In the genomic region with DNA sequence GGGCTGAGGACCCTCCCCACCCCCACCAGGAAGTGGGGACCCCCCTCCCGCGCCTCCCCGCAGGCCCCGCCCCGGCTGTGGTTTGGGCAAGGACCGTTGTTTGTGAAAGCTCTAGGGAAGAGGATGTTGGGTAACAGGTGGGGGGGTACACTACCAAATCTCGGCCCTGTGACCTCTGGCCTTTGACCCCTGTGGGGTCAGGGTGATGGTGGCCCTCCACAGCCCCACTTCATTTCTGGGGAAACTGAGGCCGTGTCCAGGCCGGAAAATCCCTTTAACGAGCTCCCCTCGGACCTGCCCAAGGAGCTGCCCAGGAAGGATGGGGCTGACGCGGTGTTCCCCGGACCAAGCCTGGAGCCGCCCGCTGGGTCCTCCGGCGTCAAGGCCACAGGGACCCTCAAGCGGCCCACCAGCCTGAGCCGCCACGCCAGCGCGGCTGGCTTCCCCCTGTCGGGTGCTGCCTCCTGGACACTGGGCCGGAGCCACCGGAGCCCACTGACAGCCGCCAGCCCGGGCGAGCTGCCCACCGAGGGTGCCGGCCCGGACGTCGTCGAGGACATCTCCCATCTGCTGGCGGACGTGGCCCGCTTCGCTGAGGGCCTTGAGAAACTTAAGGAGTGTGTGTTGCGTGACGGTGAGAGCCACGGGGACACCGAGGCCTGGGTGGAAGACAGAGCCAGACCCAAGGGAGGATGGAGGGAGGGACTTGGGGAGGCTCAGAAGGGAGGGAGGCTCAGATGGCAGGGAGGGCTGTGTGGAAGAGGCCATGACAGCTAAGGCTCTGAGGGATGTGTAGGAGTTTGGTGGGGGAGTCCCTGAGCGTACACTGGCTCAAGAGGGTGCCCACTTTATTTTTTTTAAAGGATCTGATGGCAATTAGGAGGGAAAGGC, we compare ENCODE assay signal across 1 cellular context.
TF ChIP-seq lines count a peak whose summit lies in the region.

No MANE protein-coding gene starts in this region.

TF ChIP-seq in K562, 482 proteins besides CTCF, POLR2A, EP300 and RAD21 (continued from another document and continues in another):
- TF ChIP-seq ZBTB33 (CRISPR knock-in tag; IDR thresholded peaks at IDR 0.05) (peak; percentile 62), KDM4B (IDR thresholded peaks at IDR 0.05; ENCODE audit: borderline replicate concordance in 2 of 2, low read depth in 1 of 2) (no peak), FOXJ2 (tag; IDR thresholded peaks at IDR 0.05) (no peak), ASH1L (IDR thresholded peaks at IDR 0.05; ENCODE audit: borderline replicate concordance, low read depth, partially characterized antibody) (no peak), JUNB (CRISPR knock-in tag; conservative IDR thresholded peaks at IDR 0.05) (no peak), ZNF280B (CRISPR knock-in tag; IDR thresholded peaks at IDR 0.05) (no peak), ZNF695 (CRISPR knock-in tag; IDR thresholded peaks at IDR 0.05) (no peak), NELFE (IDR thresholded peaks at IDR 0.05; ENCODE audit: insufficient read depth, insufficient read length) (no peak), C11orf30 (IDR thresholded peaks at IDR 0.05; ENCODE audit: low read depth) (no peak), SMAD2 (IDR thresholded peaks at IDR 0.05; ENCODE audit: low read depth, low read length) (no peak), NFATC3 (IDR thresholded peaks at IDR 0.05) (no peak), SRF (CRISPR knock-in tag; IDR thresholded peaks at IDR 0.05) (no peak), CEBPB (tag; IDR thresholded peaks at IDR 0.05) (0 out of 2 replicates have a peak, but pooled peaks have one; percentile 19), MCM5 (IDR thresholded peaks at IDR 0.05; ENCODE audit: low read depth) (no peak), RBM15 (IDR thresholded peaks at IDR 0.05; ENCODE audit: insufficient read depth, low read length) (no peak), NR2F6 (CRISPR knock-in tag; IDR thresholded peaks at IDR 0.05) (peak; percentile 84; the same call in 1 of the 2 replicates), TCF7 (IDR thresholded peaks at IDR 0.05; ENCODE audit: borderline replicate concordance) (no peak), ERF (CRISPR knock-in tag; IDR thresholded peaks at IDR 0.05) (no peak), MAFF (IDR thresholded peaks at IDR 0.05; ENCODE audit: low read length) (no peak), NR2C1 (IDR thresholded peaks at IDR 0.05) (peak; percentile 97), NR2C1 (tag; IDR thresholded peaks at IDR 0.05) (peak; percentile 98), ZNF830 (CRISPR knock-in tag; IDR thresholded peaks at IDR 0.05) (no peak), ZBTB26 (CRISPR knock-in tag; IDR thresholded peaks at IDR 0.05) (no peak), ZNF740 (CRISPR knock-in tag; IDR thresholded peaks at IDR 0.05) (peak; percentile 97), ZNF740 (tag; IDR thresholded peaks at IDR 0.05) (peak in 1 of 2 experiments; percentile 83; a peak in 2 of 4 replicates), E2F8 (IDR thresholded peaks at IDR 0.05; ENCODE audit: low read depth, partially characterized antibody) (no peak), ZNF212 (CRISPR knock-in tag; IDR thresholded peaks at IDR 0.05) (no peak), EHMT2 (IDR thresholded peaks at IDR 0.05) (no peak), KDM1A (IDR thresholded peaks at IDR 0.05) (peak; percentile 97), TFE3 (CRISPR knock-in tag; IDR thresholded peaks at IDR 0.05) (no peak), PRMT5 (CRISPR knock-in tag; IDR thresholded peaks at IDR 0.05) (no peak), ZNF76 (CRISPR knock-in tag; IDR thresholded peaks at IDR 0.05; ENCODE audit: borderline replicate concordance) (no peak), IFI16 (CRISPR knock-in tag; IDR thresholded peaks at IDR 0.05) (no peak), CEBPG (CRISPR knock-in tag; IDR thresholded peaks at IDR 0.05) (peak; percentile 42; the same call in 1 of the 2 replicates), CEBPG (tag; conservative IDR thresholded peaks at IDR 0.05 in 1 of 2, IDR thresholded peaks at IDR 0.05 in 1 of 2) (peak in 1 of 2 experiments; percentile 5; a peak in 1 of 4 replicates), ARID1B (IDR thresholded peaks at IDR 0.05) (no peak), WHSC1 (IDR thresholded peaks at IDR 0.05; ENCODE audit: low read length) (no peak), EGR1 (conservative IDR thresholded peaks at IDR 0.05) (no peak), RUNX1 (IDR thresholded peaks at IDR 0.05; ENCODE audit: low read depth) (no peak), BACH1 (tag; IDR thresholded peaks at IDR 0.05) (no peak), NCOA2 (IDR thresholded peaks at IDR 0.05; ENCODE audit: partially characterized antibody in 2 of 2) (no peak), SRSF7 (optimal IDR thresholded peaks at IDR 0.05; ENCODE audit: low read depth, low read length) (no peak), NFRKB (IDR thresholded peaks at IDR 0.05; ENCODE audit: low read depth) (no peak), NCOA4 (IDR thresholded peaks at IDR 0.05; ENCODE audit: partially characterized antibody) (no peak), ZNF431 (CRISPR knock-in tag; IDR thresholded peaks at IDR 0.05) (no peak), IRF1 (CRISPR knock-in tag; IDR thresholded peaks at IDR 0.05; ENCODE audit: borderline replicate concordance) (no peak), MTA2 (IDR thresholded peaks at IDR 0.05; ENCODE audit: low read depth) (0 out of 2 replicates have a peak, but pooled peaks have one; percentile 33)
- TF ChIP-seq, protein P1, sequence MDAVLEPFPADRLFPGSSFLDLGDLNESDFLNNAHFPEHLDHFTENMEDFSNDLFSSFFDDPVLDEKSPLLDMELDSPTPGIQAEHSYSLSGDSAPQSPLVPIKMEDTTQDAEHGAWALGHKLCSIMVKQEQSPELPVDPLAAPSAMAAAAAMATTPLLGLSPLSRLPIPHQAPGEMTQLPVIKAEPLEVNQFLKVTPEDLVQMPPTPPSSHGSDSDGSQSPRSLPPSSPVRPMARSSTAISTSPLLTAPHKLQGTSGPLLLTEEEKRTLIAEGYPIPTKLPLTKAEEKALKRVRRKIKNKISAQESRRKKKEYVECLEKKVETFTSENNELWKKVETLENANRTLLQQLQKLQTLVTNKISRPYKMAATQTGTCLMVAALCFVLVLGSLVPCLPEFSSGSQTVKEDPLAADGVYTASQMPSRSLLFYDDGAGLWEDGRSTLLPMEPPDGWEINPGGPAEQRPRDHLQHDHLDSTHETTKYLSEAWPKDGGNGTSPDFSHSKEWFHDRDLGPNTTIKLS (IDR thresholded peaks at IDR 0.05; ENCODE audit: borderline replicate concordance, low read depth), result no peak
- TF ChIP-seq, protein P2, sequence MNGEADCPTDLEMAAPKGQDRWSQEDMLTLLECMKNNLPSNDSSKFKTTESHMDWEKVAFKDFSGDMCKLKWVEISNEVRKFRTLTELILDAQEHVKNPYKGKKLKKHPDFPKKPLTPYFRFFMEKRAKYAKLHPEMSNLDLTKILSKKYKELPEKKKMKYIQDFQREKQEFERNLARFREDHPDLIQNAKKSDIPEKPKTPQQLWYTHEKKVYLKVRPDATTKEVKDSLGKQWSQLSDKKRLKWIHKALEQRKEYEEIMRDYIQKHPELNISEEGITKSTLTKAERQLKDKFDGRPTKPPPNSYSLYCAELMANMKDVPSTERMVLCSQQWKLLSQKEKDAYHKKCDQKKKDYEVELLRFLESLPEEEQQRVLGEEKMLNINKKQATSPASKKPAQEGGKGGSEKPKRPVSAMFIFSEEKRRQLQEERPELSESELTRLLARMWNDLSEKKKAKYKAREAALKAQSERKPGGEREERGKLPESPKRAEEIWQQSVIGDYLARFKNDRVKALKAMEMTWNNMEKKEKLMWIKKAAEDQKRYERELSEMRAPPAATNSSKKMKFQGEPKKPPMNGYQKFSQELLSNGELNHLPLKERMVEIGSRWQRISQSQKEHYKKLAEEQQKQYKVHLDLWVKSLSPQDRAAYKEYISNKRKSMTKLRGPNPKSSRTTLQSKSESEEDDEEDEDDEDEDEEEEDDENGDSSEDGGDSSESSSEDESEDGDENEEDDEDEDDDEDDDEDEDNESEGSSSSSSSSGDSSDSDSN (IDR thresholded peaks at IDR 0.05; ENCODE audit: borderline replicate concordance in 1 of 2, low read depth in 2 of 2, low read length in 2 of 2), result no peak
- TF ChIP-seq, protein P3, sequence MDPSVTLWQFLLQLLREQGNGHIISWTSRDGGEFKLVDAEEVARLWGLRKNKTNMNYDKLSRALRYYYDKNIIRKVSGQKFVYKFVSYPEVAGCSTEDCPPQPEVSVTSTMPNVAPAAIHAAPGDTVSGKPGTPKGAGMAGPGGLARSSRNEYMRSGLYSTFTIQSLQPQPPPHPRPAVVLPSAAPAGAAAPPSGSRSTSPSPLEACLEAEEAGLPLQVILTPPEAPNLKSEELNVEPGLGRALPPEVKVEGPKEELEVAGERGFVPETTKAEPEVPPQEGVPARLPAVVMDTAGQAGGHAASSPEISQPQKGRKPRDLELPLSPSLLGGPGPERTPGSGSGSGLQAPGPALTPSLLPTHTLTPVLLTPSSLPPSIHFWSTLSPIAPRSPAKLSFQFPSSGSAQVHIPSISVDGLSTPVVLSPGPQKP (CRISPR knock-in tag; IDR thresholded peaks at IDR 0.05), result no peak
